ENCODE assay signal across 1 cellular context in the genomic region with DNA sequence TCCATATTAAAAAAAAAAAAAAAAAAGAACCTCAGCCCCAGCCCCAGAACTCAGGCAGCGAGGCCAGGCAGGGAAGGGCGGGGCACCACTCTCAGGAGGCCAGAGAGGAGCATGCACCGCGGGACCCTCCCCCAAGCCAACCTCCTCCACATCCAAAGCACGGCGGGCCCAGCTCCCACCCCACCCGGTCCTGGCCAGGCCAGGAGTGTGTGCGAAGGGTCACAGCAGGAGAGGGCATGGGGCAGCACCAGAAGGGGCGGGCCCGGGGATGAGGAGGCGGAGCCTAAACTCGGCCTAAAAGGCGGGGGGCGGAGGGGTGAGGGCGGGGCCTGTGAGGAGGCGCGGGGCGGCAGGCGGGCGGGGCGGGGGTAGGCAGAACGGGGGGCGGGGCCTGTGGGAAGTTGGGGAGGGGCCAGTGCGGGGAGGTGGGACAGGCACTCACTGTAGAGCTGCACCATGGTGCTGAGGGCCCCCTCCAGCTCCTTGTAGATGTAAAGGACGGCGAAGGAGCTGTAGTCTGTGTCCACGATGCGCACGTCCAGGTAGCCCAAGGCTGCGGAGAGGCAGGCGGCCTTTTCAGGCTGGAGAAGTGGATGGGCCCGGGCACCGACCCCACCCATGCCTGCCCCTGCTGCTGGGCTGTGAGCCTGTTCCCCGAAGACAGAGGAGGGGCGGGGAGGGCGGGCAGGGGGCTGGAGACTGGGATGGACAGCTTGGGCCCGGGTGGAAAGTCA.
TF ChIP-seq lines count a peak whose summit lies in the region.

No MANE protein-coding gene starts in this region.

TF ChIP-seq in endothelial cell of umbilical vein, 7 proteins besides CTCF, POLR2A, EP300 and RAD21:
- TF ChIP-seq EZH2 (IDR thresholded peaks at IDR 0.05; ENCODE audit: borderline replicate concordance, low read depth, low read length, severe bottlenecking), result no peak
- no peak for TF ChIP-seq MYC (IDR thresholded peaks at IDR 0.05; ENCODE audit: low read depth, low read length)
- no peak for TF ChIP-seq FOS (IDR thresholded peaks at IDR 0.05; ENCODE audit: borderline replicate concordance, insufficient read depth, low read length)
- no peak for TF ChIP-seq GATA2 (IDR thresholded peaks at IDR 0.05; ENCODE audit: insufficient read depth, insufficient read length, low read depth, low read length)
- TF ChIP-seq JUN (IDR thresholded peaks at IDR 0.05; ENCODE audit: borderline replicate concordance, insufficient read depth, insufficient read length, low read depth), result no peak
- TF ChIP-seq POLR2AphosphoS5 (IDR thresholded peaks at IDR 0.05; ENCODE audit: insufficient read depth, low read depth, low read length), result no peak
- TF ChIP-seq MAX (IDR thresholded peaks at IDR 0.05; ENCODE audit: insufficient read depth, insufficient read length), result no peak
